Comparison of ENCODE assay signal across 11 cellular contexts in the genomic region with DNA sequence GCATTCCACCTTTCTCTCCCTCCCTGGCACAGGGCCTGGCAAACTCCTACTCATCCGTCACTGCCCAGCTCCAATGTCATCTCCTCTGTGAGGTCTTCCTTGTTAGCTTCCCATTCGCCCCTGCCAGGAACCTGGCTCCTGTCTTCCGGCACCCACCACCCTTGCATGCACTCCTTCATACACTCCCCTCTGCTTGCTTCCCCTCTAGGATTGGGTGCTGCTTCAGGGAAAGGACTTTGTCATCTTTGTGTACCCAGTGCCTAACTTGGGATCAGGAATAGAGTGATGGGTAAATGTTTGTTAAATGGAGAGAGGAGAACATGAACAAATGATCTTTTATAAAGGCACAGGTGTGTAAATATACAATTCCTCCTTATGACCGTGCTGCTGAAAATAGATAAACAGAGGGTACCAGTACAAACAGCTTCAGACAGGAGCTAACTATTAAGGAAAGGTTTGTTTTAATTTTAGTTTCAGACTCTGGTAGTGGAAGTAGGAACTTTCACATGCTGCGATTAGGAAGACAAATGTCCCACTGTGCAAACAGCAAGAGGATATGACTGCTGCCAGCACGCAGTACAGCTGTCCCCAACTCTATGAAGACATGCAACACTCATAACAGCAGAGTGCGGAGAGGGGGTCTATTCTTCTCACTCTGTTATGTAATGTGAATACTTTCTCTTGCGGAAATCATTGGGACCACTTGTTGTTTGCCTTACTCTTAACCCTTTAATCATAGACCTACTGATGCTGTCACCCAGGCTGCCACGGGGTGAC.
A peak's percentile ranks its signal among the peaks of the same experiment; 100 is the strongest.
DNase-seq lines count a peak whose midpoint lies in the region; ATAC-seq lines count a peak whose summit lies in the region.
"Had no signal": no experiment of that assay in that cellular context is flagged by ENCODE, and none has a peak within 500 bp of the region (broad histone marks: within the 10 kb centered on the region; RNA-seq: fewer than 3 reads in every experiment).

No MANE protein-coding gene starts in this region.

- ATAC-seq in activated T-cell treated with anti-CD3 and anti-CD28 coated beads, Interleukin-2, amount 50 U/mL, for 4 hours: peak; percentile 34 to 68
- ATAC-seq in GM21367 (IDR thresholded peaks at IDR 0.05; ENCODE audit: unreplicated experiment): no peak

- no peaks in the 10 kb centered on the region for H3K36me3 Mint-ChIP-seq in activated T-cell treated with anti-CD3 and anti-CD28 coated beads, Interleukin-2, amount 50 U/mL, for 4 hours (ENCODE audit: insufficient read depth)

- H3K4me3 Mint-ChIP-seq in activated T-cell treated with anti-CD3 and anti-CD28 coated beads, Interleukin-2, amount 50 U/mL, for 4 hours: peak overlapping the region; percentile 53

- H3K4me1 Mint-ChIP-seq in activated T-cell treated with anti-CD3 and anti-CD28 coated beads, Interleukin-2, amount 50 U/mL, for 4 hours (ENCODE audit: low read depth): peaks cover 16% of the 10 kb centered on the region

- DNase-seq in activated T-cell treated with anti-CD3 and anti-CD28 coated beads, Interleukin-2, amount 50 U/mL, for 4 hours: no peak
- no peak for DNase-seq in activated T-cell treated with anti-CD3 and anti-CD28 coated beads, Interleukin-2, amount 50 U/mL, for 1 hour
- peak; percentile 97 for DNase-seq in NCI-H748 (lab: John Stamatoyannopoulos, UW; ENCODE audit: unreplicated experiment)
- DNase-seq in hippocampal formation (lab: John Stamatoyannopoulos, UW): peak; percentile 37 to 76
- peak; percentile 83 for DNase-seq in superior temporal gyrus (ENCODE audit: extremely low spot score)
- DNase-seq in H4 (ENCODE audit: low spot score): no peak
- DNase-seq in SIG-M5 treated with dmso at 0.1 percent for 504 hours (lab: John Stamatoyannopoulos, UW; ENCODE audit: unreplicated experiment): no peak
- DNase-seq: BE2C, cortex of kidney, RPMI8226 had no signal

- H3K27me3 Mint-ChIP-seq in activated T-cell treated with anti-CD3 and anti-CD28 coated beads, Interleukin-2, amount 50 U/mL, for 4 hours (ENCODE audit: low read depth): no peaks in the 10 kb centered on the region

- no peaks in the 10 kb centered on the region for H3K9me3 Mint-ChIP-seq in activated T-cell treated with anti-CD3 and anti-CD28 coated beads, Interleukin-2, amount 50 U/mL, for 4 hours

Comparison
In these comparisons a context has a peak if more than half of its experiments do, and no peak if none do; other contexts are left out.
1. DNase-seq: peak in NCI-H748 (single experiment), hippocampal formation (2 of 2) and superior temporal gyrus (single experiment); none in activated T-cell treated with anti-CD3 and anti-CD28 coated beads, Interleukin-2, amount 50 U/mL, for 4 hours (single experiment), activated T-cell treated with anti-CD3 and anti-CD28 coated beads, Interleukin-2, amount 50 U/mL, for 1 hour (single experiment), H4 (single experiment) and SIG-M5 treated with dmso at 0.1 percent for 504 hours (single experiment).